ENCODE assay signal across 8 cellular contexts in the genomic region with DNA sequence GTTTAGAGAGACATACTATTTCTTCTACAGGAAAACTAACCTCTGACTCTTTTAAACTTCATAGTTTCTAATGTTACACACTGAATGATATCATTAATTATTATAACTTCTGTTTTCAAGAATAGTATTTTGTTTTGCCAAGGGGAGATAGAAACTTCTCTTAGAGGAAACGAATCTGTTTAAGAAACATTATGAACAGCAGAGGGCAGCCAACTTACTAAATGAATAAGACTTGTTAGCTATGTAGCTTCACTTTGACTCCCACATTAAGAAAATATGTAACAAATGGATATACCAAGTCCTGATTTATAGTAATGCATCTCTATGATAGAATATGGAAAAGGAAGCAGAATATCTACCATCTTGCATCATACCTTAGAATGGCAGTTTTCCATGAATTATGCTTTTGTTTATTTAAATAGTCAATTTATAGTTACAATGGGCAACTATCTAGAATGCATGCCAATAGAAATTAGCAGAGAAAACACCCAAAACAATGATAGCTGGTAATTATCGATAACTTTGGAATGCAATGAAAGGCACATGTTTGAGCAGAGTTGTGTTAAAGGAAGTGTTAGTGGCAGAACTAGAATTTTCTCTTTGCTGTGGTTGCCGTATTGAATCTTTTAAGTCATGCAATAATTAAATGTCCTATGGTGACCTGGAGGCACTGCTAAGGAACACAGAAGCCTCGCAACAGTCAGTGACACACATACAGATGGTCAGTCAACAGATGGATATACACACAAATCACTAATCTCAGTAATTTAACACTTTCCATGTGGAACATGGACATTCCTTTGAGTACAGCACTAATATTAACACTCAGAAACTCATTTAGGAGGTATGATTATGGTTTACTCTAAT.
DNase-seq lines count a peak whose midpoint lies in the region; ATAC-seq, FAIRE-seq and TF ChIP-seq lines count a peak whose summit lies in the region.

No MANE protein-coding gene starts in this region.

- intact Hi-C loops in endothelial cell of umbilical vein (cut with micrococcal nuclease), result loop anchor here (1.0 to 2.0 kb wide), 3 partner anchors 134 to 397 kb away; no protein-coding TSS in a partner anchor

- no peaks in the 10 kb centered on the region for H3K4me1 ChIP-seq in OCI-LY3 (ENCODE audit: low read length)
- no peaks in the 10 kb centered on the region for H3K4me1 ChIP-seq in endothelial cell of umbilical vein (ENCODE audit: control insufficient read depth, extremely low read depth, insufficient read depth, low read length)

- H3K27ac ChIP-seq in OCI-LY3 (ENCODE audit: low read length), result no peak overlapping the region
- H3K27ac ChIP-seq in endothelial cell of umbilical vein (ENCODE audit: insufficient read depth, low read depth, low read length), result no peak overlapping the region

- no peak overlapping the region for H3K4me2 ChIP-seq in OCI-LY3 (ENCODE audit: low read length)
- H3K4me2 ChIP-seq in endothelial cell of umbilical vein (ENCODE audit: insufficient read depth, low read length), result no peak overlapping the region

- H3K36me3 ChIP-seq in OCI-LY3 (replicated peaks; ENCODE audit: low read depth, low read length) (no peaks in the 10 kb centered on the region), endothelial cell of umbilical vein (ENCODE audit: control insufficient read depth in 2 of 2, extremely low read depth in 1 of 2, insufficient read depth in 2 of 2, low read length in 2 of 2) (peaks cover 0 to 9% of the 10 kb centered on the region in 2 experiments)

- POLR2A ChIA-PET in endothelial cell of umbilical vein (lab: Charles Lee), result interaction anchor here (2.5 kb wide), 1 partner anchor 381 kb away, joined by 8 read pairs; no protein-coding TSS in a partner anchor

- ATAC-seq in GM21825 (IDR thresholded peaks at IDR 0.05; ENCODE audit: unreplicated experiment) (no peak), GM21447 (IDR thresholded peaks at IDR 0.05; ENCODE audit: unreplicated experiment) (no peak)

- no TSS peak for BruUV-seq in endothelial cell of umbilical vein (replicated peaks; lab: Mats Ljungman, UMichigan)

- peak; percentile 82 for FAIRE-seq in endothelial cell of umbilical vein (lab: Jason Lieb, UNC)

- no peaks in the 10 kb centered on the region for H3K27me3 ChIP-seq in OCI-LY3 (ENCODE audit: low read depth, low read length)
- no peaks in the 10 kb centered on the region for H3K27me3 ChIP-seq in endothelial cell of umbilical vein (ENCODE audit: control insufficient read depth in 2 of 2, insufficient read depth in 2 of 2, low read length in 2 of 2)

- no peaks in the 10 kb centered on the region for H4K20me1 ChIP-seq in OCI-LY3 (ENCODE audit: insufficient read depth, low read length)
- no peaks in the 10 kb centered on the region for H4K20me1 ChIP-seq in endothelial cell of umbilical vein (replicated peaks; ENCODE audit: control insufficient read depth, extremely low read depth, insufficient read depth, low read length)

- TF ChIP-seq POLR2A in endothelial cell of umbilical vein (IDR thresholded peaks at IDR 0.05; ENCODE audit: low read depth, low read length), result no peak

- no peak overlapping the region for H2AFZ ChIP-seq in OCI-LY3 (ENCODE audit: low read depth, low read length)
- no peak overlapping the region for H2AFZ ChIP-seq in endothelial cell of umbilical vein (ENCODE audit: low read depth, low read length)

- dilution Hi-C loops in endothelial cell of umbilical vein (cut with MboI; ENCODE audit: extremely low pct_ligation_motif_present, low sequenced_read_pairs), result loop anchor here (25.0 kb wide), 1 partner anchor 396 kb away; no protein-coding TSS in a partner anchor

- no peaks in the 10 kb centered on the region for H3K79me2 ChIP-seq in OCI-LY3 (ENCODE audit: low read length)
- no peaks in the 10 kb centered on the region for H3K79me2 ChIP-seq in endothelial cell of umbilical vein (ENCODE audit: control insufficient read depth, insufficient read depth, low read length)

- no peak overlapping the region for H3K9ac ChIP-seq in OCI-LY3 (ENCODE audit: low read length)
- no peak overlapping the region for H3K9ac ChIP-seq in endothelial cell of umbilical vein (replicated peaks; ENCODE audit: extremely low read depth, insufficient read depth, low read length)

- H3K4me3 ChIP-seq in OCI-LY3 (ENCODE audit: low read length) (no peak overlapping the region), endothelial cell of umbilical vein (replicated peaks in 1 of 3; ENCODE audit: insufficient read depth in 1 of 3, low read depth in 1 of 3, low read length in 3 of 3) (no peak overlapping the region)

- peak; percentile 77 for DNase-seq in DMS53 (lab: John Stamatoyannopoulos, UW)
- DNase-seq in HS-27A (ENCODE audit: low read depth), result peak; percentile 14
- peak; percentile 69 for DNase-seq in endothelial cell of umbilical vein (ENCODE audit: low read depth, low spot score)
- DNase-seq in non-pigmented ciliary epithelial cell (ENCODE audit: low read depth), result peak; percentile 60
- DNase-seq in stimulated activated CD4-positive, alpha-beta T cell treated with anti-CD3 and anti-CD28 coated beads, Interleukin-4, amount 100 ng/mL, for 24 hours, result no peak

- TF ChIP-seq CTCF in OCI-LY3 (IDR thresholded peaks at IDR 0.05; ENCODE audit: low read depth, low read length) (peak; percentile 35; the same call in 1 of the 2 replicates), endothelial cell of umbilical vein (IDR thresholded peaks at IDR 0.05; ENCODE audit: extremely low read depth in 1 of 2, insufficient read depth in 1 of 2, low read depth in 1 of 2, low read length in 2 of 2) (peak in 1 of 2 donors; percentile 33)

- no peaks in the 10 kb centered on the region for H3K9me1 ChIP-seq in endothelial cell of umbilical vein (replicated peaks; ENCODE audit: control insufficient read depth, extremely low read depth, insufficient read depth, low read length)

- H3K9me3 ChIP-seq in OCI-LY3 (ENCODE audit: insufficient read depth, low read length) (no peaks in the 10 kb centered on the region), endothelial cell of umbilical vein (replicated peaks; ENCODE audit: control insufficient read depth, insufficient read depth, low read length) (no peaks in the 10 kb centered on the region)

- CTCF ChIA-PET in endothelial cell of umbilical vein (lab: Charles Lee), result interaction anchor here (0.6 to 11.1 kb wide), 52 partner anchors 9 to 496 kb away, joined by 3 to 380 read pairs (median 4); no protein-coding TSS in a partner anchor

TF ChIP-seq in endothelial cell of umbilical vein, 7 proteins besides CTCF, POLR2A, EP300 and RAD21:
- no peak for TF ChIP-seq POLR2AphosphoS5 (IDR thresholded peaks at IDR 0.05; ENCODE audit: insufficient read depth, low read depth, low read length)
- no peak for TF ChIP-seq EZH2 (IDR thresholded peaks at IDR 0.05; ENCODE audit: borderline replicate concordance, low read depth, low read length, severe bottlenecking)
- TF ChIP-seq MYC (IDR thresholded peaks at IDR 0.05; ENCODE audit: low read depth, low read length), result no peak
- TF ChIP-seq, protein P1, sequence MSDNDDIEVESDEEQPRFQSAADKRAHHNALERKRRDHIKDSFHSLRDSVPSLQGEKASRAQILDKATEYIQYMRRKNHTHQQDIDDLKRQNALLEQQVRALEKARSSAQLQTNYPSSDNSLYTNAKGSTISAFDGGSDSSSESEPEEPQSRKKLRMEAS (IDR thresholded peaks at IDR 0.05; ENCODE audit: insufficient read depth, insufficient read length), result no peak
- no peak for TF ChIP-seq FOS (IDR thresholded peaks at IDR 0.05; ENCODE audit: borderline replicate concordance, insufficient read depth, low read length)
- no peak for TF ChIP-seq JUN (IDR thresholded peaks at IDR 0.05; ENCODE audit: borderline replicate concordance, insufficient read depth, insufficient read length, low read depth)
- TF ChIP-seq GATA2 (IDR thresholded peaks at IDR 0.05; ENCODE audit: insufficient read depth, insufficient read length, low read depth, low read length), result no peak
